ENCODE assay signal across 8 cellular contexts in the genomic region with DNA sequence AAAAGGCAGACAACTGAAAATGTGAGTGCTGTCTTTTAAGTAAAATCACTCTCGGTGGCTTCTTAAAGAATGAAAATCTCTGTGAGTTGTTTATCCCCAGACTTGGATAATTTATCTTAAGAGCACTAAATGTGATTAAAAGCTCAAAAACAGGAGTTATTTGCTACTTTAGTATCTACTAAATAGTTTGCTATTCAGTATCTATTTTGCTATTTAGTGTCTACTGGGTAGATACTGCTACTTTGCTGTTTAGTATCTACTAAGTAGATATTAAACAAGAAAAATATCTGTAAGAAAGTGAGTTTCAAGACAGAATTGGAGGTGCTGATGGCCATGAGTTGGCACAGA. TPM values are rescaled to one million over a fixed set of nuclear protein-coding genes. Genes with fewer than 3 reads are reported as not detected.
DNase-seq lines count a peak whose midpoint lies in the region; ATAC-seq, FAIRE-seq and TF ChIP-seq lines count a peak whose summit lies in the region.

No MANE protein-coding gene starts in this region.

- H3F3A ChIP-seq in SU-DHL-6 (ENCODE audit: insufficient read depth), result peaks cover 12% of the 10 kb centered on the region; the same call in 1 of the 2 replicates

- H3K79me2 ChIP-seq in HepG2 (ENCODE audit: insufficient read depth, low read length) (peaks cover 34% of the 10 kb centered on the region), SU-DHL-6 (ENCODE audit: insufficient read depth, low read length) (no peaks in the 10 kb centered on the region)

- no peaks in the 10 kb centered on the region for H3K9me3 ChIP-seq in HepG2 (ENCODE audit: low read length)
- H3K9me3 ChIP-seq in right lobe of liver, result no peaks in the 10 kb centered on the region
- no peaks in the 10 kb centered on the region for H3K9me3 ChIP-seq in SU-DHL-6 (ENCODE audit: insufficient read depth, low read length)
- H3K9me3 ChIP-seq in iPS-15b (ENCODE audit: control insufficient read depth, insufficient read depth, low read length), result no peaks in the 10 kb centered on the region

- H3K27ac ChIP-seq in HepG2 (ENCODE audit: extremely low read length, insufficient read depth, low read length), result peak overlapping the region; percentile 26
- no peak overlapping the region for H3K27ac ChIP-seq in right lobe of liver
- no peak overlapping the region for H3K27ac ChIP-seq in SU-DHL-6 (ENCODE audit: low read depth, low read length)

- no peak for TF ChIP-seq POLR2A in HepG2 (IDR thresholded peaks at IDR 0.05; ENCODE audit: insufficient read depth in 1 of 2, low read depth in 2 of 2, low read length in 2 of 2)
- no peak for TF ChIP-seq POLR2A in right lobe of liver (IDR thresholded peaks at IDR 0.05)

- H3K4me1 ChIP-seq in HepG2 (ENCODE audit: insufficient read depth, low read length), result peaks cover 69% of the 10 kb centered on the region
- H3K4me1 ChIP-seq in right lobe of liver, result peaks cover 0 to 9% (median 0%) of the 10 kb centered on the region in 4 donors
- H3K4me1 ChIP-seq in iPS-15b (ENCODE audit: control insufficient read depth, insufficient read depth, low read length), result peaks cover 12% of the 10 kb centered on the region

- H4K20me1 ChIP-seq in HepG2 (ENCODE audit: insufficient read depth, low read length) (no peaks in the 10 kb centered on the region), SU-DHL-6 (ENCODE audit: low read depth, low read length) (no peaks in the 10 kb centered on the region)

- H2AFZ ChIP-seq in HepG2 (ENCODE audit: low read length) (peak overlapping the region; percentile 42), SU-DHL-6 (ENCODE audit: low read depth, low read length, severe bottlenecking) (peak overlapping the region; percentile 89)

- no peak for FAIRE-seq in HepG2 (lab: Jason Lieb, UNC)

- CTCF ChIA-PET in HepG2 (lab: Yijun Ruan, JAX; ENCODE audit: low intra/inter-chr PET ratio, low total read pairs), result interaction anchor here (1.2 to 3.1 kb wide), 3 partner anchors 18 to 168 kb away, joined by 3 to 28 read pairs (median 3); no protein-coding TSS in a partner anchor

- H3K27me3 ChIP-seq in HepG2 (ENCODE audit: control insufficient read depth in 1 of 2, insufficient read depth in 2 of 2, low read length in 2 of 2), result no peaks in the 10 kb centered on the region
- H3K27me3 ChIP-seq in right lobe of liver, result peaks cover 8 to 11% of the 10 kb centered on the region in 2 donors
- H3K27me3 ChIP-seq in SU-DHL-6 (ENCODE audit: low read length), result no peaks in the 10 kb centered on the region
- H3K27me3 ChIP-seq in iPS-15b (ENCODE audit: control insufficient read depth, insufficient read depth, low read length), result peaks cover 6% of the 10 kb centered on the region

- ATAC-seq in HepG2 (no peak), right lobe of liver (no peak), GM21390 (IDR thresholded peaks at IDR 0.05; ENCODE audit: unreplicated experiment) (no peak), GM19328 (IDR thresholded peaks at IDR 0.05; ENCODE audit: unreplicated experiment) (no peak), HG02938 (IDR thresholded peaks at IDR 0.05; ENCODE audit: unreplicated experiment) (no peak)

- POLR2A ChIA-PET in HepG2 (lab: Yijun Ruan, JAX), result interaction anchor here (2.5 kb wide), 1 partner anchor 10 kb away, joined by 19 read pairs; no protein-coding TSS in a partner anchor

- in situ Hi-C loops in HepG2 (cut with HindIII; ENCODE audit: extremely low pct_ligation_motif_present, low pct_unique_long_range_greater_than_20kb), result no loop called here

- H3K9ac ChIP-seq in HepG2 (ENCODE audit: insufficient read depth, low read depth, low read length) (peak overlapping the region; percentile 82), SU-DHL-6 (ENCODE audit: low read length) (peak overlapping the region; percentile 63), iPS-15b (ENCODE audit: low read depth, low read length) (no peak overlapping the region)

- TF ChIP-seq EP300 in HepG2 (IDR thresholded peaks at IDR 0.05; ENCODE audit: low read depth in 2 of 2, low read length in 2 of 2) (no peak), HepG2 (CRISPR knock-in tag; IDR thresholded peaks at IDR 0.05; ENCODE audit: borderline replicate concordance) (no peak)

- H3K36me3 ChIP-seq in HepG2 (replicated peaks in 1 of 2; ENCODE audit: control insufficient read depth in 1 of 2, insufficient read depth in 2 of 2, low read length in 2 of 2) (no peaks in the 10 kb centered on the region), right lobe of liver (no peaks in the 10 kb centered on the region), SU-DHL-6 (ENCODE audit: low read length) (no peaks in the 10 kb centered on the region), iPS-15b (ENCODE audit: control insufficient read depth, insufficient read depth, low read length) (peaks cover 6% of the 10 kb centered on the region)

- DNase-seq in HepG2 (ENCODE audit: low spot score), result no peak
- no peak for DNase-seq in right lobe of liver
- DNase-seq in NCI-H187 treated with DMSO at 0.1 percent for 48 hours (lab: John Stamatoyannopoulos, UW), result no peak

- H3K4me3 ChIP-seq in HepG2 (replicated peaks in 1 of 3; ENCODE audit: insufficient read depth in 1 of 3, low read depth in 2 of 3, low read length in 3 of 3) (peak overlapping the region; percentile 20 to 88 (median 86)), right lobe of liver (no peak overlapping the region), SU-DHL-6 (ENCODE audit: insufficient read depth, low read length, poor library complexity, severe bottlenecking) (peak overlapping the region; percentile 58), iPS-15b (ENCODE audit: low read depth, low read length) (peak overlapping the region; percentile 95)

- 0% methylated on average over 1 of the region's 1 CpG for WGBS in HepG2 (ENCODE audit: low lambda C conversion rate)
- WGBS in right lobe of liver (ENCODE audit: insufficient coverage, low coverage, low lambda C conversion rate, missing lambda C conversion rate), result 0% methylated on average over 1 of the region's 1 CpG

- intact Hi-C loops in HepG2 (cut with micrococcal nuclease; ENCODE audit: unreplicated experiment) (loop anchor here (1.0 to 10.0 kb wide), 4 partner anchors 64 to 168 kb away; no protein-coding TSS in a partner anchor), right lobe of liver (cut with DNase I) (no loop called here)

- no peak for TF ChIP-seq CTCF in HepG2 (CRISPR knock-in tag; IDR thresholded peaks at IDR 0.05)
- no peak for TF ChIP-seq CTCF in right lobe of liver (IDR thresholded peaks at IDR 0.05)
- no peak for TF ChIP-seq CTCF in SU-DHL-6 (IDR thresholded peaks at IDR 0.05; ENCODE audit: insufficient read depth, low read length, poor library complexity, severe bottlenecking)

- no peak for TF ChIP-seq RAD21 in HepG2 (CRISPR knock-in tag; IDR thresholded peaks at IDR 0.05)

- no TSS peak for BruUV-seq in HepG2 (replicated peaks; lab: Mats Ljungman, UMichigan)

- no peaks in the 10 kb centered on the region for H3K9me2 ChIP-seq in SU-DHL-6 (replicated peaks; ENCODE audit: insufficient read depth, low read length)

- peak overlapping the region; percentile 95 for H3K4me2 ChIP-seq in HepG2 (ENCODE audit: low read depth, low read length)
- peak overlapping the region; percentile 73 for H3K4me2 ChIP-seq in SU-DHL-6 (ENCODE audit: low read depth, low read length, poor library complexity, severe bottlenecking)

TF ChIP-seq in HepG2, 621 proteins besides CTCF, POLR2A, EP300 and RAD21 (continues in another document):
- no peak for TF ChIP-seq MED13 (CRISPR knock-in tag; IDR thresholded peaks at IDR 0.05)
- TF ChIP-seq, protein P1, sequence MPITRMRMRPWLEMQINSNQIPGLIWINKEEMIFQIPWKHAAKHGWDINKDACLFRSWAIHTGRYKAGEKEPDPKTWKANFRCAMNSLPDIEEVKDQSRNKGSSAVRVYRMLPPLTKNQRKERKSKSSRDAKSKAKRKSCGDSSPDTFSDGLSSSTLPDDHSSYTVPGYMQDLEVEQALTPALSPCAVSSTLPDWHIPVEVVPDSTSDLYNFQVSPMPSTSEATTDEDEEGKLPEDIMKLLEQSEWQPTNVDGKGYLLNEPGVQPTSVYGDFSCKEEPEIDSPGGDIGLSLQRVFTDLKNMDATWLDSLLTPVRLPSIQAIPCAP (CRISPR knock-in tag; IDR thresholded peaks at IDR 0.05; ENCODE audit: low read depth), result no peak
- TF ChIP-seq CREM (IDR thresholded peaks at IDR 0.05), result peak; percentile 1; the same call in 1 of the 2 replicates
- TF ChIP-seq CREM (CRISPR knock-in tag; IDR thresholded peaks at IDR 0.05), result no peak
- TF ChIP-seq ZFP36L2 (CRISPR knock-in tag; IDR thresholded peaks at IDR 0.05), result no peak
- TF ChIP-seq NFATC3 (CRISPR knock-in tag; IDR thresholded peaks at IDR 0.05), result no peak
- TF ChIP-seq RFXAP (CRISPR knock-in tag; IDR thresholded peaks at IDR 0.05; ENCODE audit: borderline replicate concordance), result no peak
- TF ChIP-seq EED (CRISPR knock-in tag; IDR thresholded peaks at IDR 0.05), result no peak
- 0 out of 2 replicates have a peak, but pooled peaks have one; percentile 15 for TF ChIP-seq ZNF17 (CRISPR knock-in tag; IDR thresholded peaks at IDR 0.05)
- TF ChIP-seq MTF2 (CRISPR knock-in tag; IDR thresholded peaks at IDR 0.05; ENCODE audit: borderline replicate concordance), result no peak
- 0 out of 2 replicates have a peak, but pooled peaks have one; percentile 5 for TF ChIP-seq CHD4 (IDR thresholded peaks at IDR 0.05; ENCODE audit: borderline replicate concordance, low read length)

RNA-seq across cellular contexts. Expression of a gene that starts 1.4 kb away (rescaled TPM):
- total RNA-seq in HepG2 (2016; rRNA removed; fragmentation: Illumina TruSeq; extraction: Trizol), result 4.8 and 5.2 TPM in 2 replicates
- total RNA-seq in HepG2 (2016; cell fraction: cytosol; rRNA removed; fragmentation: Illumina TruSeq; extraction: Trizol; ENCODE audit: low read depth), result 0.44 and 0.71 TPM in 2 replicates
- total RNA-seq in HepG2 (2016; cell fraction: insoluble cytoplasmic fraction; rRNA removed; fragmentation: Illumina TruSeq; extraction: Trizol), result 4.2 and 5.9 TPM in 2 replicates
- 2.2 and 2.3 TPM in 2 replicates for total RNA-seq in HepG2 (2016; cell fraction: membrane; rRNA removed; fragmentation: Illumina TruSeq; extraction: Trizol)
- 11.7 and 11.8 TPM in 2 replicates for total RNA-seq in HepG2 (2016; cell fraction: nucleus; rRNA removed; fragmentation: Illumina TruSeq; extraction: Trizol)
- 2.7 and 2.8 TPM in 2 replicates for polyA plus RNA-seq in HepG2 (2011; rRNA removed)
- 1.7 and 2.1 TPM in 2 replicates for polyA plus RNA-seq in HepG2 (2011; cell fraction: cytosol; rRNA removed)
- 4.4 and 4.7 TPM in 2 replicates for polyA plus RNA-seq in HepG2 (2011; cell fraction: nucleus; rRNA removed)
- polyA plus RNA-seq in HepG2 (2012), result 1.6 and 2.1 TPM in 2 replicates
- polyA plus RNA-seq in HepG2 (2016; cell fraction: cytosol; fragmentation: Illumina TruSeq; extraction: Trizol; ENCODE audit: low read depth), result 0.23 and 0.29 TPM in 2 replicates
- 2.7 and 3.2 TPM in 2 replicates for polyA plus RNA-seq in HepG2 (2016; cell fraction: insoluble cytoplasmic fraction; fragmentation: Illumina TruSeq; extraction: Trizol; ENCODE audit: low read depth)
- 0.87 and 1.0 TPM in 2 replicates for polyA plus RNA-seq in HepG2 (2016; cell fraction: membrane; fragmentation: Illumina TruSeq; extraction: Trizol; ENCODE audit: low read depth)
- 3.4 and 4.0 TPM in 2 replicates for polyA plus RNA-seq in HepG2 (2016; cell fraction: nucleus; fragmentation: Illumina TruSeq; extraction: Trizol; ENCODE audit: insufficient read depth, low read depth)
- 0.07 and 12.2 TPM in 2 replicates for polyA minus RNA-seq in HepG2 (2011; rRNA and poly(A)+ RNA removed; ENCODE audit: low replicate concordance)
- 7.5 and 7.8 TPM in 2 replicates for polyA minus RNA-seq in HepG2 (2011; cell fraction: cytosol; rRNA and poly(A)+ RNA removed)
- 22.9 and 23.8 TPM in 2 replicates for polyA minus RNA-seq in HepG2 (2011; cell fraction: nucleus; rRNA and poly(A)+ RNA removed)
- under 1 TPM in 1 of 6 experiments, not detected in 5; 0.06 TPM for total RNA-seq in right lobe of liver

Comparison
In these comparisons a context has a peak if more than half of its experiments do, and no peak if none do; other contexts are left out.
1. H3K4me3 ChIP-seq: peak in HepG2 (3 of 3), SU-DHL-6 (single experiment) and iPS-15b (single experiment); none in right lobe of liver (0 of 3).